Comparison of ENCODE assay signal across 8 cellular contexts in genomic region chr6:154370545-154370944, GRCh38. TPM values are rescaled to one million over a fixed set of nuclear protein-coding genes. Genes with fewer than 3 reads are reported as not detected.
DNase-seq lines count a peak whose midpoint lies in the region; ATAC-seq and TF ChIP-seq lines count a peak whose summit lies in the region.

No MANE protein-coding gene starts in this region.

- H3K36me3 ChIP-seq in mucosa of descending colon (ENCODE audit: low read depth) (no peaks in the 10 kb centered on the region), sigmoid colon (no peaks in the 10 kb centered on the region)

- H3K27ac Mint-ChIP-seq in activated CD8-positive, alpha-beta memory T cell treated with anti-CD3 and anti-CD28 coated beads, Interleukin-2, amount 10 ng/mL, durations not matched to agents 7 days and 5 days = no peak overlapping the region
- H3K27ac Mint-ChIP-seq in chondrocyte (ENCODE audit: unreplicated experiment) = no peak overlapping the region
- no peak overlapping the region for H3K27ac Mint-ChIP-seq in stimulated activated effector memory CD8-positive, alpha-beta T cell treated with anti-CD3 and anti-CD28 coated beads, Interleukin-12 subunit alpha, Interleukin-12 subunit beta, amount 100 ng/mL, for 72 hours

- no peaks in the 10 kb centered on the region for H3K4me1 Mint-ChIP-seq in activated CD8-positive, alpha-beta memory T cell treated with anti-CD3 and anti-CD28 coated beads, Interleukin-2, amount 10 ng/mL, durations not matched to agents 7 days and 5 days
- peaks cover 6% of the 10 kb centered on the region for H3K4me1 Mint-ChIP-seq in chondrocyte (ENCODE audit: low read depth)
- no peaks in the 10 kb centered on the region for H3K4me1 Mint-ChIP-seq in stimulated activated effector memory CD8-positive, alpha-beta T cell treated with anti-CD3 and anti-CD28 coated beads, Interleukin-12 subunit alpha, Interleukin-12 subunit beta, amount 100 ng/mL, for 72 hours

- no peaks in the 10 kb centered on the region for H3K27me3 ChIP-seq in sigmoid colon

- H3K9me3 ChIP-seq in mucosa of descending colon = no peaks in the 10 kb centered on the region
- H3K9me3 ChIP-seq in sigmoid colon = no peaks in the 10 kb centered on the region

- 6 to 15% methylated on average over 4 of the region's 4 CpGs for WGBS in sigmoid colon, 2 donors

- H3K9me3 Mint-ChIP-seq in activated CD8-positive, alpha-beta memory T cell treated with anti-CD3 and anti-CD28 coated beads, Interleukin-2, amount 10 ng/mL, durations not matched to agents 7 days and 5 days (ENCODE audit: low read depth) = no peaks in the 10 kb centered on the region
- no peaks in the 10 kb centered on the region for H3K9me3 Mint-ChIP-seq in chondrocyte (ENCODE audit: low read depth)
- H3K9me3 Mint-ChIP-seq in stimulated activated effector memory CD8-positive, alpha-beta T cell treated with anti-CD3 and anti-CD28 coated beads, Interleukin-12 subunit alpha, Interleukin-12 subunit beta, amount 100 ng/mL, for 72 hours = no peaks in the 10 kb centered on the region

- H3K4me3 Mint-ChIP-seq in activated CD8-positive, alpha-beta memory T cell treated with anti-CD3 and anti-CD28 coated beads, Interleukin-2, amount 10 ng/mL, durations not matched to agents 7 days and 5 days = no peak overlapping the region
- H3K4me3 Mint-ChIP-seq in chondrocyte (ENCODE audit: unreplicated experiment) = no peak overlapping the region
- H3K4me3 Mint-ChIP-seq in stimulated activated effector memory CD8-positive, alpha-beta T cell treated with anti-CD3 and anti-CD28 coated beads, Interleukin-12 subunit alpha, Interleukin-12 subunit beta, amount 100 ng/mL, for 72 hours = no peak overlapping the region

- peak; percentile 16 for DNase-seq in activated CD8-positive, alpha-beta memory T cell treated with anti-CD3 and anti-CD28 coated beads, Interleukin-2, amount 50 U/mL, for 4 hours
- DNase-seq in activated CD8-positive, alpha-beta memory T cell treated with anti-CD3 and anti-CD28 coated beads, Interleukin-2, amount 10 ng/mL, durations not matched to agents 7 days and 5 days = no peak
- DNase-seq in MV-4-11 (lab: John Stamatoyannopoulos, UW) (peak; percentile 52), chondrocyte (ENCODE audit: low spot score) (no peak), mucosa of descending colon (peak in 1 of 3 donors; percentile 42), sigmoid colon (no peak)
- DNase-seq in stimulated activated effector memory CD8-positive, alpha-beta T cell treated with anti-CD3 and anti-CD28 coated beads, Interleukin-12 subunit alpha, Interleukin-12 subunit beta, amount 100 ng/mL, for 72 hours (ENCODE audit: low spot score in 2 of 2) = no peak

- ATAC-seq in activated CD8-positive, alpha-beta memory T cell treated with anti-CD3 and anti-CD28 coated beads, Interleukin-2, amount 10 ng/mL, durations not matched to agents 7 days and 5 days = no peak
- ATAC-seq in GM21825 (IDR thresholded peaks at IDR 0.05; ENCODE audit: unreplicated experiment) (peak; percentile 86), mucosa of descending colon (peak; percentile 58)
- no peak for ATAC-seq in stimulated activated effector memory CD8-positive, alpha-beta T cell treated with anti-CD3 and anti-CD28 coated beads, Interleukin-12 subunit alpha, Interleukin-12 subunit beta, amount 100 ng/mL, for 72 hours

- TF ChIP-seq EP300 in sigmoid colon (IDR thresholded peaks at IDR 0.05) = no peak

- peaks cover 9% of the 10 kb centered on the region for H3K27me3 Mint-ChIP-seq in activated CD8-positive, alpha-beta memory T cell treated with anti-CD3 and anti-CD28 coated beads, Interleukin-2, amount 10 ng/mL, durations not matched to agents 7 days and 5 days
- no peaks in the 10 kb centered on the region for H3K27me3 Mint-ChIP-seq in chondrocyte (ENCODE audit: low read depth)

- CTCF ChIA-PET in activated CD8-positive, alpha-beta memory T cell treated with anti-CD3 and anti-CD28 coated beads, Interleukin-2, amount 10 ng/mL, durations not matched to agents 7 days and 5 days (lab: Charles Lee) = interaction anchor here (0.9 to 2.2 kb wide), 4 partner anchors 52 to 218 kb away, joined by 3 to 12 read pairs (median 7); no protein-coding TSS in a partner anchor

- no peaks in the 10 kb centered on the region for H3K36me3 Mint-ChIP-seq in activated CD8-positive, alpha-beta memory T cell treated with anti-CD3 and anti-CD28 coated beads, Interleukin-2, amount 10 ng/mL, durations not matched to agents 7 days and 5 days
- H3K36me3 Mint-ChIP-seq in chondrocyte (ENCODE audit: low read depth) = no peaks in the 10 kb centered on the region
- H3K36me3 Mint-ChIP-seq in stimulated activated effector memory CD8-positive, alpha-beta T cell treated with anti-CD3 and anti-CD28 coated beads, Interleukin-12 subunit alpha, Interleukin-12 subunit beta, amount 100 ng/mL, for 72 hours = no peaks in the 10 kb centered on the region

- H3K4me1 ChIP-seq in mucosa of descending colon (ENCODE audit: low read depth) (no peaks in the 10 kb centered on the region), sigmoid colon (no peaks in the 10 kb centered on the region)

- no peak overlapping the region for H3K27ac ChIP-seq in sigmoid colon

- TF ChIP-seq CTCF in chondrocyte (IDR thresholded peaks at IDR 0.05) (peak; percentile 81), mucosa of descending colon (IDR thresholded peaks at IDR 0.05) (no peak), sigmoid colon (IDR thresholded peaks at IDR 0.05) (peak in 1 of 4 experiments; percentile 9)

- H3K4me3 ChIP-seq in mucosa of descending colon (no peak overlapping the region), sigmoid colon (no peak overlapping the region)

- intact Hi-C loops in mucosa of descending colon (cut with DNase I, micrococcal nuclease) = no loop called here
- intact Hi-C loops in sigmoid colon (cut with DNase I) = loop anchor here (10.0 kb wide), 1 partner anchor 216 kb away; no protein-coding TSS in a partner anchor

- TF ChIP-seq POLR2A in sigmoid colon (IDR thresholded peaks at IDR 0.05) = no peak

RNA-seq across cellular contexts. Expression of gene IPCEF1, which starts 13.9 kb away (rescaled TPM):
- 10 to 100 TPM; 17.3 to 18.8 TPM for total RNA-seq in activated CD8-positive, alpha-beta memory T cell treated with anti-CD3 and anti-CD28 coated beads, Interleukin-2, amount 10 ng/mL, durations not matched to agents 7 days and 5 days
- not detected in 3 replicates for total RNA-seq in chondrocyte
- total RNA-seq in mucosa of descending colon = 1 to 10 TPM; 1.8 to 3.4 (median 2.3) TPM
- 1 to 10 TPM in 1 of 4 donors, under 1 TPM in 3; 0.28 to 1.1 (median 0.69) TPM for total RNA-seq in sigmoid colon
- 1 to 10 TPM in 2 of 3 donors, under 1 TPM in 1; 0.46 to 5.5 (median 1.2) TPM for polyA plus RNA-seq in sigmoid colon

Comparison
In these comparisons a context has a peak if more than half of its experiments do, and no peak if none do; other contexts are left out.
1. DNase-seq: peak in activated CD8-positive, alpha-beta memory T cell treated with anti-CD3 and anti-CD28 coated beads, Interleukin-2, amount 50 U/mL, for 4 hours (single experiment) and MV-4-11 (single experiment); none in activated CD8-positive, alpha-beta memory T cell treated with anti-CD3 and anti-CD28 coated beads, Interleukin-2, amount 10 ng/mL, durations not matched to agents 7 days and 5 days (single experiment), chondrocyte (single experiment), sigmoid colon (single experiment) and stimulated activated effector memory CD8-positive, alpha-beta T cell treated with anti-CD3 and anti-CD28 coated beads, Interleukin-12 subunit alpha, Interleukin-12 subunit beta, amount 100 ng/mL, for 72 hours (0 of 2).
2. ATAC-seq: peak in GM21825 (single experiment) and mucosa of descending colon (single experiment); none in activated CD8-positive, alpha-beta memory T cell treated with anti-CD3 and anti-CD28 coated beads, Interleukin-2, amount 10 ng/mL, durations not matched to agents 7 days and 5 days (single experiment) and stimulated activated effector memory CD8-positive, alpha-beta T cell treated with anti-CD3 and anti-CD28 coated beads, Interleukin-12 subunit alpha, Interleukin-12 subunit beta, amount 100 ng/mL, for 72 hours (single experiment).
3. RNA of gene IPCEF1, which starts 13.9 kb away (total RNA-seq): 17.3 to 18.8 TPM in activated CD8-positive, alpha-beta memory T cell treated with anti-CD3 and anti-CD28 coated beads, Interleukin-2, amount 10 ng/mL, durations not matched to agents 7 days and 5 days; 1.8 to 3.4 TPM in mucosa of descending colon, 0.28 to 1.1 TPM in sigmoid colon and not detected in chondrocyte; every median in the first group is over 4 times any median in the second.